In genomic region chr20:513429-513828, GRCh38 we compare ENCODE assay signal across 1 cellular context.
TF ChIP-seq lines count a peak whose summit lies in the region.

No MANE protein-coding gene starts in this region.

TF ChIP-seq in HepG2, 621 proteins besides CTCF, POLR2A, EP300 and RAD21:
- TF ChIP-seq NFYC (CRISPR knock-in tag; IDR thresholded peaks at IDR 0.05) (no peak), RBM22 (optimal IDR thresholded peaks at IDR 0.05; ENCODE audit: low read length) (peak; percentile 69)
